In genomic region chr9:136552117-136552685, GRCh38 we compare ENCODE assay signal across 1 cellular context.
TF ChIP-seq lines count a peak whose summit lies in the region.

No MANE protein-coding gene starts in this region.

TF ChIP-seq in SK-N-SH, 30 proteins besides CTCF, POLR2A, EP300 and RAD21 (continued from another document):
- TF ChIP-seq FOSL2 (IDR thresholded peaks at IDR 0.05; ENCODE audit: borderline replicate concordance, low read depth) (0 out of 2 replicates have a peak, but pooled peaks have one; percentile 9), ELF1 (IDR thresholded peaks at IDR 0.05) (no peak), SMC3 (IDR thresholded peaks at IDR 0.05; ENCODE audit: low read depth, low read length) (no peak), MXI1 (IDR thresholded peaks at IDR 0.05; ENCODE audit: low read depth, low read length) (no peak), TAF1 (IDR thresholded peaks at IDR 0.05; ENCODE audit: borderline replicate concordance, low read depth, low read length) (no peak), MAX (IDR thresholded peaks at IDR 0.05; ENCODE audit: low read depth) (peak; percentile 37; the same call in 1 of the 2 replicates)
- TF ChIP-seq, protein P1, sequence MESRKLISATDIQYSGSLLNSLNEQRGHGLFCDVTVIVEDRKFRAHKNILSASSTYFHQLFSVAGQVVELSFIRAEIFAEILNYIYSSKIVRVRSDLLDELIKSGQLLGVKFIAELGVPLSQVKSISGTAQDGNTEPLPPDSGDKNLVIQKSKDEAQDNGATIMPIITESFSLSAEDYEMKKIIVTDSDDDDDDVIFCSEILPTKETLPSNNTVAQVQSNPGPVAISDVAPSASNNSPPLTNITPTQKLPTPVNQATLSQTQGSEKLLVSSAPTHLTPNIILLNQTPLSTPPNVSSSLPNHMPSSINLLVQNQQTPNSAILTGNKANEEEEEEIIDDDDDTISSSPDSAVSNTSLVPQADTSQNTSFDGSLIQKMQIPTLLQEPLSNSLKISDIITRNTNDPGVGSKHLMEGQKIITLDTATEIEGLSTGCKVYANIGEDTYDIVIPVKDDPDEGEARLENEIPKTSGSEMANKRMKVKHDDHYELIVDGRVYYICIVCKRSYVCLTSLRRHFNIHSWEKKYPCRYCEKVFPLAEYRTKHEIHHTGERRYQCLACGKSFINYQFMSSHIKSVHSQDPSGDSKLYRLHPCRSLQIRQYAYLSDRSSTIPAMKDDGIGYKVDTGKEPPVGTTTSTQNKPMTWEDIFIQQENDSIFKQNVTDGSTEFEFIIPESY (IDR thresholded peaks at IDR 0.05; ENCODE audit: borderline replicate concordance, low read depth) = no peak
